ENCODE assay signal across 2 cellular contexts in the genomic region with DNA sequence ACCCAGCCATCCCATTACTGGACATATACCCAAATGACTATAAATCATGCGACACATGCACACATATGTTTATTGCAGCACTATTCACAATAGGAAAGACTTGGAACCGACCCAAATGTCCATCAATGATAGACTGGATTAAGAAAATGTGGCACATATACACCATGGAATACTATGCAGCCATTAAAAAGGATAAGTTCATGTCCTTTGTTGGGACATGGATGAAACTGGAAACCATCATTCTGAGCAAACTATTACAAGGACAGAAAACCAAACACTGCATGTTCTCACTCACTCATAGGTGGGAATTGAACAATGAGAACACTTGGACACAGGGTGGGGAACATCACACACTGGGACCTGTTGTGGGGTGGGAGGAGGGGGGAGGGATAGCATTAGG.
DNase-seq lines count a peak whose midpoint lies in the region; ATAC-seq, FAIRE-seq and TF ChIP-seq lines count a peak whose summit lies in the region.
"Not testable (repeated sequence)": the region's sequence is repeated elsewhere in the genome, so short reads cannot be mapped to it uniquely, and the experiment has no call there.

No MANE protein-coding gene starts in this region.

- H3K36me3 ChIP-seq in HEK293 (ENCODE audit: control insufficient read depth in 2 of 2, insufficient read depth in 1 of 2, low read length in 2 of 2); K562 (ENCODE audit: control insufficient read depth, insufficient read depth, low read length): not testable (repeated sequence)

- H3K79me2 ChIP-seq in K562 (ENCODE audit: control insufficient read depth, insufficient read depth, low read length), result not testable (repeated sequence)

- not testable (repeated sequence) for H3K4me1 ChIP-seq in HEK293 (ENCODE audit: control insufficient read depth, insufficient read depth, low read length); K562 (replicated peaks in 1 of 2; ENCODE audit: control insufficient read depth in 2 of 2, insufficient read depth in 2 of 2, low read length in 2 of 2)

- BruUV-seq in K562 (replicated peaks; lab: Mats Ljungman, UMichigan), result not testable (repeated sequence)

- not testable (repeated sequence) for TF ChIP-seq POLR2A in K562 (conservative IDR thresholded peaks at IDR 0.05)

- not testable (repeated sequence) for H3K4me3 ChIP-seq in HEK293 (ENCODE audit: low read depth, low read length); K562

- not testable (repeated sequence) for H3K9me1 ChIP-seq in K562 (ENCODE audit: control insufficient read depth, insufficient read depth, low read length)

- DNase-seq in K562 (ENCODE audit: extremely low read depth in 1 of 4, low spot score in 3 of 4), result not testable (repeated sequence)

- intact Hi-C loops in K562 (cut with micrococcal nuclease), result not testable (repeated sequence)

- not testable (repeated sequence) for H3K4me2 ChIP-seq in K562 (ENCODE audit: insufficient read depth, low read length)

- not testable (repeated sequence) for TF ChIP-seq EP300 in K562 (IDR thresholded peaks at IDR 0.05; ENCODE audit: low read length)

- 2% methylated on average over 2 of the region's 2 CpGs for WGBS in K562 (ENCODE audit: insufficient coverage, low coverage, missing lambda C conversion rate)

- not testable (repeated sequence) for TF ChIP-seq RAD21 in K562 (CRISPR knock-in tag; conservative IDR thresholded peaks at IDR 0.05 in 1 of 2, IDR thresholded peaks at IDR 0.05 in 1 of 2)

- CTCF ChIA-PET in HEK293 (lab: Yijun Ruan, JAX), result interaction anchor here (1.3 kb wide), 1 partner anchor 345 kb away, joined by 8 read pairs; no protein-coding TSS in a partner anchor
- CTCF ChIA-PET in K562 (lab: Yijun Ruan, JAX; ENCODE audit: low intra/inter-chr PET ratio), result not testable (repeated sequence)

- not testable (repeated sequence) for H3K27me3 ChIP-seq in K562 (ENCODE audit: control insufficient read depth in 2 of 2, insufficient read depth in 2 of 2, low read length in 2 of 2)

- H3K9me3 ChIP-seq in HEK293 (ENCODE audit: control insufficient read depth, insufficient read depth, low read depth, low read length); K562 (replicated peaks; ENCODE audit: control insufficient read depth, insufficient read depth, low read depth, low read length): not testable (repeated sequence)

- FAIRE-seq in K562 (lab: Jason Lieb, UNC), result not testable (repeated sequence)

- not testable (repeated sequence) for H2AFZ ChIP-seq in K562 (ENCODE audit: low read depth, low read length)

- not testable (repeated sequence) for H3K27ac ChIP-seq in HEK293 (ENCODE audit: extremely low read depth, low read depth, low read length); K562 (ENCODE audit: extremely low read depth, low read depth, low read length)

- TF ChIP-seq CTCF in HEK293 (tag by site-specific recombination; IDR thresholded peaks at IDR 0.05); K562 (IDR thresholded peaks at IDR 0.05 in 2 of 3, conservative IDR thresholded peaks at IDR 0.05 in 1 of 3; ENCODE audit: insufficient read depth in 2 of 3, low read depth in 1 of 3, low read length in 3 of 3): not testable (repeated sequence)

- not testable (repeated sequence) for H4K20me1 ChIP-seq in K562 (replicated peaks; ENCODE audit: control insufficient read depth, insufficient read depth, low read length)

- ATAC-seq in K562, result not testable (repeated sequence)

- H3K9ac ChIP-seq in K562 (ENCODE audit: insufficient read depth in 1 of 2, low read depth in 2 of 2, low read length in 2 of 2), result not testable (repeated sequence)

- POLR2A ChIA-PET in HEK293 (lab: Yijun Ruan, JAX); K562 (lab: Yijun Ruan, JAX): not testable (repeated sequence)

- in situ Hi-C loops in K562 (cut with MboI), result not testable (repeated sequence)

TF ChIP-seq in HEK293, 187 proteins besides CTCF, POLR2A, EP300 and RAD21:
- peak; percentile 73 for TF ChIP-seq ZNF146 (tag by site-specific recombination; IDR thresholded peaks at IDR 0.05)
- TF ChIP-seq, protein P1, sequence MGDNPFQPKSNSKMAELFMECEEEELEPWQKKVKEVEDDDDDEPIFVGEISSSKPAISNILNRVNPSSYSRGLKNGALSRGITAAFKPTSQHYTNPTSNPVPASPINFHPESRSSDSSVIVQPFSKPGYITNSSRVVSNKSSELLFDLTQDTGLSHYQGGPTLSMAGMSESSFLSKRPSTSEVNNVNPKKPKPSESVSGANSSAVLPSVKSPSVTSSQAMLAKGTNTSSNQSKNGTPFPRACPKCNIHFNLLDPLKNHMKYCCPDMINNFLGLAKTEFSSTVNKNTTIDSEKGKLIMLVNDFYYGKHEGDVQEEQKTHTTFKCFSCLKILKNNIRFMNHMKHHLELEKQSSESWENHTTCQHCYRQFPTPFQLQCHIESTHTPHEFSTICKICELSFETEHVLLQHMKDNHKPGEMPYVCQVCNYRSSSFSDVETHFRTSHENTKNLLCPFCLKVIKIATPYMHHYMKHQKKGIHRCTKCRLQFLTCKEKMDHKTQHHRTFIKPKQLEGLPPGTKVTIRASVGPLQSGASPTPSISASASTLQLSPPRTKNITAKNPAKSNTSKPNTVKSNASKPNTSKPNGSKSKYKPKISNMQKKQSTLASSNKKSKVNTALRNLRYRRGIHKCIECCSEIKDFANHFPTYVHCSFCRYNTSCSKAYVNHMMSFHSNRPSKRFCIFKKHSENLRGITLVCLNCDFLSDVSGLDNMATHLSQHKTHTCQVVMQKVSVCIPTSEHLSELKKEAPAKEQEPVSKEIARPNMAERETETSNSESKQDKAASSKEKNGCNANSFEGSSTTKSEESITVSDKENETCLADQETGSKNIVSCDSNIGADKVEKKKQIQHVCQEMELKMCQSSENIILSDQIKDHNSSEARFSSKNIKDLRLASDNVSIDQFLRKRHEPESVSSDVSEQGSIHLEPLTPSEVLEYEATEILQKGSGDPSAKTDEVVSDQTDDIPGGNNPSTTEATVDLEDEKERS (tag by site-specific recombination; IDR thresholded peaks at IDR 0.05), result peak; percentile 70; the same call in 1 of the 2 replicates
TF ChIP-seq in HEK293: peak in this region for 2; not testable (repeated sequence) for 185.

TF ChIP-seq in K562, 482 proteins besides CTCF, POLR2A, EP300 and RAD21:
- peak; percentile 53 for TF ChIP-seq ZNF146 (CRISPR knock-in tag; IDR thresholded peaks at IDR 0.05; ENCODE audit: unreplicated experiment)
TF ChIP-seq in K562: peak in this region for 1; not testable (repeated sequence) for 481.
